In the genomic region with DNA sequence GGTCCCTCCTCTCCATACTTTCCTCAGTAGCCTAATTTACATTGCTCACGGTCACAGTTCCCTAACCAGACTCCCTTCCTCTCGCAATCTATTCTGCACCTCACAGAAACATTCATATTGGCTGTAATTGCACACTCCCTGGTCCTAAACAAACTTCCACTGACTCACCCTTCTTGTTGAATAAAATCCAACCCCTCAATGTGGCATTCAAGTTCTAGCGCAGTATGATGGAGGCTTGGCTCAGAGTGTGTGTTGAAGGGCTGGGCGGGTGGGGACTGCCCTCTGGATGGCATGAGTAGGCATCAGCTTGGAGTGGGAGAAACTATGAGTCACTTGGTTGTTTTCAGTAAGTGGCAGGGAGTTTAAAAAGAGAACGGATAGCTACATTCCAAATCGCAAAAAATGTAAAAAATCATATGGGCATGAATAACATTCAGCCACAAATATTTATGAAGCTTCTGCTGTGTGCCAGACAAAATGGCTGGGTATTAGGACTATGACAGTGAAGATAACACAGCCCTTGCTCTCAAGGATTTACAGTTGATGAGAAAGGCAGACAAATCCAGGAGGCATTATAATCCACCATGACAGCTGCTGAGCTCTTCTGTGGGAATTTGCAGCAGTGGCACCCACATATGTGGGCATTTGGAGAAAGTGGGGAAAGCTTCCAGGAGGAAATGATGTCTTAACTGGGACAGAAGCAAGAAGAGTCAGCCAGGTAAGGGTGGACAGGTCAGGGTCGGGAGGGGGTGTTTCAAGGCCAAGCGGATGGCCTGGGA, we compare ENCODE assay signal across 9 cellular contexts. TPM values are rescaled to one million over a fixed set of nuclear protein-coding genes. Genes with fewer than 3 reads are reported as not detected.
DNase-seq lines count a peak whose midpoint lies in the region; ATAC-seq and TF ChIP-seq lines count a peak whose summit lies in the region.
"Had no signal": no experiment of that assay in that cellular context is flagged by ENCODE, and none has a peak within 500 bp of the region (broad histone marks: within the 10 kb centered on the region; RNA-seq: fewer than 3 reads in every experiment).

No MANE protein-coding gene starts in this region.

- no peak for ATAC-seq in HG03457 (IDR thresholded peaks at IDR 0.05; ENCODE audit: unreplicated experiment)
- no peak for ATAC-seq in naive thymus-derived CD8-positive, alpha-beta T cell

- H3K4me3 ChIP-seq in mesodermal cell (ENCODE audit: extremely low read depth, insufficient read depth, low read length, poor library complexity, severe bottlenecking), result no peak overlapping the region

- peaks cover 53% of the 10 kb centered on the region for H3K4me1 Mint-ChIP-seq in brain
- peaks cover 0 to 4% (median under 1%) of the 10 kb centered on the region in 4 donors for H3K4me1 Mint-ChIP-seq in naive thymus-derived CD8-positive, alpha-beta T cell

- DNase-seq in AG08395 (ENCODE audit: low spot score) (peak; percentile 75), HT-29 (ENCODE audit: low spot score) (peak; percentile 47), NCI-H1694 treated with DMSO at 0.1 percent for 48 hours (lab: John Stamatoyannopoulos, UW) (no peak), COLO668 (lab: John Stamatoyannopoulos, UW; ENCODE audit: unreplicated experiment) (no peak)
- no peak for DNase-seq in naive thymus-derived CD8-positive, alpha-beta T cell
- DNase-seq: activated T-cell treated with anti-CD3 and anti-CD28 coated beads, Interleukin-2, amount 50 U/mL, for 72 hours had no signal

- H3K27me3 Mint-ChIP-seq in brain, result peaks cover 7% of the 10 kb centered on the region
- peaks cover 0 to 3% (median 0%) of the 10 kb centered on the region in 5 donors for H3K27me3 Mint-ChIP-seq in naive thymus-derived CD8-positive, alpha-beta T cell

- POLR2A ChIA-PET in naive thymus-derived CD8-positive, alpha-beta T cell (lab: Charles Lee), result no interaction called here

- 94 to 97% methylated on average over 3 to 6 of the region's 8 CpGs for WGBS in mesodermal cell (ENCODE audit: insufficient coverage in 2 of 2), 2 experiments

- no peaks in the 10 kb centered on the region for H3K36me3 Mint-ChIP-seq in brain
- H3K36me3 Mint-ChIP-seq in naive thymus-derived CD8-positive, alpha-beta T cell, result no peaks in the 10 kb centered on the region

- H3K36me3 ChIP-seq in mesodermal cell (ENCODE audit: control insufficient read depth, insufficient read depth, low read length), result no peaks in the 10 kb centered on the region

- no peak for TF ChIP-seq CTCF in brain (conservative IDR thresholded peaks at IDR 0.05)

- H3K4me3 Mint-ChIP-seq in brain, result peak overlapping the region in 3 of 5 experiments; percentile 37 to 59 (median 39)
- no peak overlapping the region for H3K4me3 Mint-ChIP-seq in naive thymus-derived CD8-positive, alpha-beta T cell

- H3K27ac Mint-ChIP-seq in brain, result peak overlapping the region; percentile 0 to 95 (median 89)
- H3K27ac Mint-ChIP-seq in naive thymus-derived CD8-positive, alpha-beta T cell, result no peak overlapping the region
- H3K27ac Mint-ChIP-seq: activated T-cell treated with anti-CD3 and anti-CD28 coated beads, Interleukin-2, amount 50 U/mL, for 72 hours had no signal

- H3K9me3 ChIP-seq in mesodermal cell (ENCODE audit: control insufficient read depth, low read length), result no peaks in the 10 kb centered on the region

- H3K4me1 ChIP-seq in mesodermal cell (ENCODE audit: control insufficient read depth, insufficient read depth, low read length, poor library complexity, severe bottlenecking), result peaks cover 38% of the 10 kb centered on the region

- peak overlapping the region; percentile 6 for H3K27ac ChIP-seq in mesodermal cell (ENCODE audit: low read depth, low read length, severe bottlenecking)

- H3K9me3 Mint-ChIP-seq in brain, result peaks cover 0 to 5% (median 0%) of the 10 kb centered on the region in 5 experiments
- peaks cover 0 to under 1% (median 0%) of the 10 kb centered on the region in 9 donors for H3K9me3 Mint-ChIP-seq in naive thymus-derived CD8-positive, alpha-beta T cell

RNA-seq across cellular contexts. Expression of gene LYST, which starts 42.2 kb away (rescaled TPM):
- total RNA-seq in HT-29 (2014; rRNA removed; shearing (Covaris generic)), result 0.57 and 1.0 TPM in 2 replicates
- polyA plus RNA-seq in brain (ENCODE audit: insufficient read depth, low read depth, low replicate concordance), result 2.2 TPM
- polyA plus RNA-seq in mesodermal cell (2013, experiment 1 of 2), result 2.9 TPM
- polyA plus RNA-seq in mesodermal cell (2013, experiment 2 of 2), result 3.1 TPM
- 10 to 100 TPM; 23.0 to 27.2 TPM for total RNA-seq in naive thymus-derived CD8-positive, alpha-beta T cell
- polyA plus RNA-seq in naive thymus-derived CD8-positive, alpha-beta T cell, result 10 to 100 TPM in 1 of 3 donors, 1 to 10 TPM in 2; 6.4 to 10.9 (median 6.6) TPM

Comparison
In these comparisons a context has a peak if more than half of its experiments do, and no peak if none do; other contexts are left out.
1. DNase-seq: peak in AG08395 (single experiment) and HT-29 (single experiment); none in NCI-H1694 treated with DMSO at 0.1 percent for 48 hours (single experiment), COLO668 (single experiment) and naive thymus-derived CD8-positive, alpha-beta T cell (0 of 10).
2. H3K27ac Mint-ChIP-seq: peak in brain (5 of 5); none in naive thymus-derived CD8-positive, alpha-beta T cell (0 of 10).
3. H3K4me3 Mint-ChIP-seq: peak in brain (3 of 5); none in naive thymus-derived CD8-positive, alpha-beta T cell (0 of 10).
4. RNA of gene LYST, which starts 42.2 kb away (total RNA-seq): 23.0 to 27.2 TPM in naive thymus-derived CD8-positive, alpha-beta T cell; 0.57 to 1.0 TPM in HT-29; every median in the first group is over 10 times any median in the second.